Comparison of ENCODE assay signal across 8 cellular contexts in the genomic region with DNA sequence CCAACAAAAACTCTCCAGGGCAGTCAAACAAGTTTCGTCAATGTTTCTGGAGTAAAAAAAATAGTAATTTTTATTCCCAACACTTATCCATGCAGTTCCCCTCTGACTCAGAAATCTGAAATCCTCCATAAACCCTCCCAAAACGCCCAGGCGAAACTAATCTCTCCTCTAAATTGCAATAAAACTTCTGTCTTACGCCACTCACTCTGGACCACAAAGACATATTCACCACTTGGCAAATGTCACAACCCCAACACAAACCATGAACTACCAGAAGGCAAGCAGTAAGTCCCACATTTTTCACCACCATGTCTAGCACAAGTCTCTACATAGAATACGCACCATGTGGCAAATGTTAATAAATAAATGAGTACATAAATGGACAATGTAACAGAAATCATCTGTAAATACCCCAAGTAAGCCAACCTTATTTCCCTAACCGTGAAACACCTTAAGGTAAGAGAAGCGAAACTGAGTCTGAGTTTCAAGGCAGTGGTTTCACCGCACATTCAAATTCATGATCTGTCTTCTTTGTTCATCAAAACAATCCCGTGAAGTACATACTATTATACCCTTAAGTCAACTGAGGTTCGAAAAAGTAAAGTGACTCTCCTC. TPM values are rescaled to one million over a fixed set of nuclear protein-coding genes. Genes with fewer than 3 reads are reported as not detected.
A peak's percentile ranks its signal among the peaks of the same experiment; 100 is the strongest.
DNase-seq lines count a peak whose midpoint lies in the region; ATAC-seq lines count a peak whose summit lies in the region.

No MANE protein-coding gene starts in this region.

- no peaks in the 10 kb centered on the region for H3K27me3 ChIP-seq in CD4-positive, alpha-beta memory T cell (ENCODE audit: insufficient read depth, low read length)

- peak overlapping the region in 5 of 7 donors; percentile 4 to 91 (median 39) for H3K27ac Mint-ChIP-seq in CD4-positive, alpha-beta memory T cell
- H3K27ac Mint-ChIP-seq in activated CD8-positive, alpha-beta T cell treated with anti-CD3 and anti-CD28 coated beads, Interleukin-2, amount 10 ng/mL, durations not matched to agents 7 days and 5 days: no peak overlapping the region

- peaks cover 29 to 45% (median 35%) of the 10 kb centered on the region in 4 donors for H3K4me1 Mint-ChIP-seq in CD4-positive, alpha-beta memory T cell
- peaks cover 28% of the 10 kb centered on the region for H3K4me1 Mint-ChIP-seq in activated CD8-positive, alpha-beta T cell treated with anti-CD3 and anti-CD28 coated beads, Interleukin-2, amount 10 ng/mL, durations not matched to agents 7 days and 5 days (ENCODE audit: low read depth)

- H3K4me1 ChIP-seq in CD4-positive, alpha-beta memory T cell (ENCODE audit: insufficient read depth, low read length): peaks cover 25% of the 10 kb centered on the region

- H3K9me3 Mint-ChIP-seq in CD4-positive, alpha-beta memory T cell: no peaks in the 10 kb centered on the region
- H3K9me3 Mint-ChIP-seq in activated CD8-positive, alpha-beta T cell treated with anti-CD3 and anti-CD28 coated beads, Interleukin-2, amount 10 ng/mL, durations not matched to agents 7 days and 5 days (ENCODE audit: insufficient read depth): no peaks in the 10 kb centered on the region

- no peak overlapping the region for H3K27ac ChIP-seq in CD4-positive, alpha-beta memory T cell (ENCODE audit: low read depth, low read length)

- peaks cover 5 to 9% of the 10 kb centered on the region in 2 donors for H3K36me3 Mint-ChIP-seq in CD4-positive, alpha-beta memory T cell
- peaks cover 2% of the 10 kb centered on the region for H3K36me3 Mint-ChIP-seq in activated CD8-positive, alpha-beta T cell treated with anti-CD3 and anti-CD28 coated beads, Interleukin-2, amount 10 ng/mL, durations not matched to agents 7 days and 5 days (ENCODE audit: low read depth)

- peak; percentile 21 for ATAC-seq in GM19328 (IDR thresholded peaks at IDR 0.05; ENCODE audit: unreplicated experiment)
- peak; percentile 36 for ATAC-seq in HG03354 (IDR thresholded peaks at IDR 0.05; ENCODE audit: poor library complexity, severe bottlenecking, unreplicated experiment)
- no peak for ATAC-seq in activated CD8-positive, alpha-beta T cell treated with anti-CD3 and anti-CD28 coated beads, Interleukin-2, amount 10 ng/mL, durations not matched to agents 7 days and 5 days

- no peak for DNase-seq in CD4-positive, alpha-beta memory T cell
- no peak for DNase-seq in activated CD8-positive, alpha-beta T cell treated with anti-CD3 and anti-CD28 coated beads, Interleukin-2, amount 10 ng/mL, durations not matched to agents 7 days and 5 days
- DNase-seq in myocyte (ENCODE audit: low read depth): peak; percentile 51
- DNase-seq in NCI-H1092 (lab: John Stamatoyannopoulos, UW): no peak
- DNase-seq in NCI-H774 (lab: John Stamatoyannopoulos, UW): no peak
- no peak for DNase-seq in NCI-H2227 (lab: John Stamatoyannopoulos, UW; ENCODE audit: unreplicated experiment)

- no peaks in the 10 kb centered on the region for H3K36me3 ChIP-seq in CD4-positive, alpha-beta memory T cell (ENCODE audit: insufficient read depth, low read length)

- no peaks in the 10 kb centered on the region for H3K9me3 ChIP-seq in CD4-positive, alpha-beta memory T cell (ENCODE audit: control insufficient read depth in 1 of 2, low read length in 2 of 2)

- H3K4me3 Mint-ChIP-seq in CD4-positive, alpha-beta memory T cell: peak overlapping the region; percentile 91 to 98 (median 96)
- H3K4me3 Mint-ChIP-seq in activated CD8-positive, alpha-beta T cell treated with anti-CD3 and anti-CD28 coated beads, Interleukin-2, amount 10 ng/mL, durations not matched to agents 7 days and 5 days: peak overlapping the region; percentile 87

- POLR2A ChIA-PET in CD4-positive, alpha-beta memory T cell (lab: Charles Lee; ENCODE audit: partially characterized antibody): no interaction called here
- POLR2A ChIA-PET in activated CD8-positive, alpha-beta T cell treated with anti-CD3 and anti-CD28 coated beads, Interleukin-2, amount 10 ng/mL, durations not matched to agents 7 days and 5 days (lab: Charles Lee): no interaction called here

- no peaks in the 10 kb centered on the region for H3K27me3 Mint-ChIP-seq in CD4-positive, alpha-beta memory T cell
- H3K27me3 Mint-ChIP-seq in activated CD8-positive, alpha-beta T cell treated with anti-CD3 and anti-CD28 coated beads, Interleukin-2, amount 10 ng/mL, durations not matched to agents 7 days and 5 days (ENCODE audit: low read depth): no peaks in the 10 kb centered on the region

- CTCF ChIA-PET in CD4-positive, alpha-beta memory T cell (lab: Charles Lee; ENCODE audit: partially characterized antibody): no interaction called here
- CTCF ChIA-PET in activated CD8-positive, alpha-beta T cell treated with anti-CD3 and anti-CD28 coated beads, Interleukin-2, amount 10 ng/mL, durations not matched to agents 7 days and 5 days (lab: Charles Lee): interaction anchor here (3.4 kb wide), 1 partner anchor 19 kb away, joined by 20 read pairs; no protein-coding TSS in a partner anchor

- intact Hi-C loops in CD4-positive, alpha-beta memory T cell (cut with micrococcal nuclease): no loop called here

- no peak overlapping the region for H3K4me3 ChIP-seq in CD4-positive, alpha-beta memory T cell (ENCODE audit: low read length in 2 of 2)

RNA-seq across cellular contexts. Expression of a gene that starts 1.6 kb away (rescaled TPM):
- 10 to 100 TPM; 23.0 to 23.1 TPM for total RNA-seq in CD4-positive, alpha-beta memory T cell
- 10 to 100 TPM; 34.3 to 38.6 TPM for polyA plus RNA-seq in CD4-positive, alpha-beta memory T cell
- total RNA-seq in activated CD8-positive, alpha-beta T cell treated with anti-CD3 and anti-CD28 coated beads, Interleukin-2, amount 10 ng/mL, durations not matched to agents 7 days and 5 days: 10 to 100 TPM; 20.5 to 20.8 TPM
- total RNA-seq in myocyte: 53.0 and 56.0 TPM in 2 replicates
- 98.0 TPM for polyA plus RNA-seq in myocyte (2012)
